18 cellular contexts compared by ENCODE assay signal in the genomic region with DNA sequence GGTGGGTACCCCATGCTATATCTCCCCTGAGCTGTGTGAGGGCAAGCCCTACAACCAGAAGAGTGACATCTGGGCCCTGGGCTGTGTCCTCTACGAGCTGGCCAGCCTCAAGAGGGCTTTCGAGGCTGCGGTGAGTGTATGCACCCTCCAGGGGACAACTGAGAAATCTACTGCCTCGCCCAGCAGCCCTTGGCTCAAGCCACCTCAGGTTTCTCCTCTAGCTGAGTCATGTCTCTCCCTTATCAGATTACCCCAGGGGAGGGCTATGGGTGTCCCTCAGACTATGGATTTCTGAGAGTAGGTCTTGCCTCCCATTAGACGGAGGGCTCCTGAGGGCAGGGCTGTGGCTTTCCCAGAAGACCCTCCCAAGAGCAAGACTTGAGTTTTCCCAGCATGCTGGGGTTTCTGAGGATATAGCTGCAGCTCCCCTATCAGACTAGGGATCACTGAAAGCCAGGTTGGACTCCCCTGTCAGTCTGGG. TPM values are rescaled to one million over a fixed set of nuclear protein-coding genes. Genes with fewer than 3 reads are reported as not detected.
DNase-seq lines count a peak whose midpoint lies in the region; ATAC-seq and TF ChIP-seq lines count a peak whose summit lies in the region.
"Had no signal": no experiment of that assay in that cellular context is flagged by ENCODE, and none has a peak within 500 bp of the region (broad histone marks: within the 10 kb centered on the region; RNA-seq: fewer than 3 reads in every experiment).

No MANE protein-coding gene starts in this region.

- H3K36me3 Mint-ChIP-seq in stimulated activated memory B cell treated with anti-CD40 and anti-IgM and Interleukin-4, amounts not matched to agents 10 μg/mL and 1 μg/mL and 100 μg/mL, for 72 hours = peaks cover 31% of the 10 kb centered on the region
- H3K36me3 Mint-ChIP-seq: immature natural killer cell had no signal

- H3K4me3 ChIP-seq in PC-9 (no peak overlapping the region), epithelial cell of esophagus (ENCODE audit: low read length) (no peak overlapping the region)
- H3K4me3 ChIP-seq: HAP-1, right atrium auricular region had no signal

- H3K4me2 ChIP-seq in PC-9 = peak overlapping the region; percentile 49

- no peaks in the 10 kb centered on the region for H3K27me3 Mint-ChIP-seq in stimulated activated memory B cell treated with anti-CD40 and anti-IgM and Interleukin-4, amounts not matched to agents 10 μg/mL and 1 μg/mL and 100 μg/mL, for 72 hours
- H3K27me3 Mint-ChIP-seq: activated CD4-positive, alpha-beta T cell treated with anti-CD3 and anti-CD28 coated beads, Interleukin-2, amount 10 ng/mL, durations not matched to agents 7 days and 5 days; CD4-positive, alpha-beta memory T cell had no signal

- no peaks in the 10 kb centered on the region; the same call in 1 of the 2 replicates for H3K9me3 ChIP-seq in PC-9 (ENCODE audit: insufficient read depth, low read depth)
- H3K9me3 ChIP-seq: HAP-1, right atrium auricular region had no signal

- peaks cover 21% of the 10 kb centered on the region for H3K4me1 ChIP-seq in PC-9 (replicated peaks; ENCODE audit: insufficient read depth)
- H3K4me1 ChIP-seq: right atrium auricular region had no signal

- DNase-seq in NCI-H2196 (lab: John Stamatoyannopoulos, UW; ENCODE audit: unreplicated experiment) (peak; percentile 6), NCI-H2196 treated with DMSO at 0.1 percent for 48 hours (lab: John Stamatoyannopoulos, UW; ENCODE audit: unreplicated experiment) (no peak), PC-9 (peak; percentile 73 to 85), epithelial cell of esophagus (ENCODE audit: low read depth) (peak; percentile 54), DMS53 (lab: John Stamatoyannopoulos, UW) (no peak), cerebellar cortex (ENCODE audit: low spot score) (no peak)
- DNase-seq in effector CD4-positive, alpha-beta T cell = no peak
- DNase-seq: activated CD4-positive, alpha-beta T cell treated with anti-CD3 and anti-CD28 coated beads, Interleukin-2, amount 10 ng/mL, durations not matched to agents 7 days and 5 days; amygdala; CD4-positive, alpha-beta memory T cell; immature natural killer cell; SIG-M5; T-helper 9 cell had no signal

- BruUV-seq in PC-9 (replicated peaks; lab: Mats Ljungman, UMichigan) = no TSS peak

- peaks cover 63% of the 10 kb centered on the region for H3K4me1 Mint-ChIP-seq in stimulated activated memory B cell treated with anti-CD40 and anti-IgM and Interleukin-4, amounts not matched to agents 10 μg/mL and 1 μg/mL and 100 μg/mL, for 72 hours
- H3K4me1 Mint-ChIP-seq: immature natural killer cell had no signal

- H3K27ac Mint-ChIP-seq in stimulated activated memory B cell treated with anti-CD40 and anti-IgM and Interleukin-4, amounts not matched to agents 10 μg/mL and 1 μg/mL and 100 μg/mL, for 72 hours = peak overlapping the region; percentile 79
- H3K27ac Mint-ChIP-seq: activated CD4-positive, alpha-beta T cell treated with anti-CD3 and anti-CD28 coated beads, Interleukin-2, amount 10 ng/mL, durations not matched to agents 7 days and 5 days; immature natural killer cell had no signal

- TF ChIP-seq CTCF in PC-9 (conservative IDR thresholded peaks at IDR 0.05) = no peak; the same call in 1 of the 2 replicates
- no peak for TF ChIP-seq CTCF in epithelial cell of esophagus (IDR thresholded peaks at IDR 0.05; ENCODE audit: insufficient read depth, low read depth, low read length, missing control alignments)

- no peaks in the 10 kb centered on the region for H3K27me3 ChIP-seq in PC-9 (ENCODE audit: insufficient read depth, low read depth)
- H3K27me3 ChIP-seq: right atrium auricular region had no signal

- no peak for ATAC-seq in stimulated activated memory B cell treated with anti-CD40 and anti-IgM and Interleukin-4, amounts not matched to agents 10 μg/mL and 1 μg/mL and 100 μg/mL, for 72 hours

- H3F3A ChIP-seq in PC-9 (ENCODE audit: insufficient read depth, low read depth) = peaks cover 20% of the 10 kb centered on the region

- no peaks in the 10 kb centered on the region for H4K20me1 ChIP-seq in PC-9 (ENCODE audit: insufficient read depth)

- no peaks in the 10 kb centered on the region for H3K79me2 ChIP-seq in PC-9 (ENCODE audit: low read depth)

- POLR2A ChIA-PET in PC-9 (lab: Charles Lee; ENCODE audit: unreplicated experiment) = interaction anchor here (1.1 kb wide), 1 partner anchor 216 kb away, joined by 4 read pairs; a partner anchor contains a TSS

- H3K4me3 Mint-ChIP-seq in stimulated activated memory B cell treated with anti-CD40 and anti-IgM and Interleukin-4, amounts not matched to agents 10 μg/mL and 1 μg/mL and 100 μg/mL, for 72 hours = no peak overlapping the region
- H3K4me3 Mint-ChIP-seq: activated CD4-positive, alpha-beta T cell treated with anti-CD3 and anti-CD28 coated beads, Interleukin-2, amount 10 ng/mL, durations not matched to agents 7 days and 5 days; CD4-positive, alpha-beta memory T cell; immature natural killer cell had no signal

- H3K36me3 ChIP-seq in PC-9 (ENCODE audit: low read depth) = no peaks in the 10 kb centered on the region; the same call in 1 of the 2 replicates
- H3K36me3 ChIP-seq: right atrium auricular region had no signal

- CTCF ChIA-PET in PC-9 (lab: Charles Lee) = interaction anchor here (0.6 to 0.9 kb wide), 6 partner anchors 8 to 1187 kb away, joined by 3 to 5 read pairs (median 3); a partner anchor contains a TSS

- H3K9me3 Mint-ChIP-seq in stimulated activated memory B cell treated with anti-CD40 and anti-IgM and Interleukin-4, amounts not matched to agents 10 μg/mL and 1 μg/mL and 100 μg/mL, for 72 hours = peaks cover 2% of the 10 kb centered on the region
- H3K9me3 Mint-ChIP-seq: CD4-positive, alpha-beta memory T cell; immature natural killer cell had no signal

- 0 out of 2 replicates have a peak overlapping the region, but pooled peaks have one; percentile 40 for H3K27ac ChIP-seq in PC-9
- H3K27ac ChIP-seq: 22Rv1, epithelial cell of prostate, right atrium auricular region had no signal

- no peak overlapping the region for H2AFZ ChIP-seq in PC-9

- no peaks in the 10 kb centered on the region for H3K9me2 ChIP-seq in PC-9 (ENCODE audit: insufficient read depth)

- intact Hi-C loops in PC-9 (cut with micrococcal nuclease; ENCODE audit: unreplicated experiment) = loop anchor here (1.0 kb wide), 1 partner anchor 8 kb away; no protein-coding TSS in a partner anchor

RNA-seq across cellular contexts. Expression of a gene that starts 6.7 kb away (rescaled TPM):
- 11.5 and 12.1 TPM in 2 replicates for total RNA-seq in PC-9 (2021)

RNA-seq across cellular contexts. Expression of a gene that starts 8.5 kb away (rescaled TPM):
- 159 and 169 TPM in 2 replicates for total RNA-seq in PC-9 (2021)

RNA-seq across cellular contexts. Expression of a gene that starts 9.2 kb away (rescaled TPM):
- total RNA-seq in PC-9 (2021) = 14.7 and 19.4 TPM in 2 replicates

RNA-seq across cellular contexts. Expression of a gene that starts 15.5 kb away (rescaled TPM):
- total RNA-seq in PC-9 (2021) = 1,474 and 1,510 TPM in 2 replicates

RNA-seq across cellular contexts. Expression of a gene that starts 17.6 kb away (rescaled TPM):
- 161 and 174 TPM in 2 replicates for total RNA-seq in PC-9 (2021)

Comparison
In these comparisons a context has a peak if more than half of its experiments do, and no peak if none do; other contexts are left out.
1. DNase-seq: peak in NCI-H2196 (single experiment), PC-9 (2 of 2) and epithelial cell of esophagus (single experiment); none in NCI-H2196 treated with DMSO at 0.1 percent for 48 hours (single experiment), effector CD4-positive, alpha-beta T cell (single experiment), DMS53 (single experiment) and cerebellar cortex (single experiment).